9 cellular contexts compared by ENCODE assay signal in the genomic region with DNA sequence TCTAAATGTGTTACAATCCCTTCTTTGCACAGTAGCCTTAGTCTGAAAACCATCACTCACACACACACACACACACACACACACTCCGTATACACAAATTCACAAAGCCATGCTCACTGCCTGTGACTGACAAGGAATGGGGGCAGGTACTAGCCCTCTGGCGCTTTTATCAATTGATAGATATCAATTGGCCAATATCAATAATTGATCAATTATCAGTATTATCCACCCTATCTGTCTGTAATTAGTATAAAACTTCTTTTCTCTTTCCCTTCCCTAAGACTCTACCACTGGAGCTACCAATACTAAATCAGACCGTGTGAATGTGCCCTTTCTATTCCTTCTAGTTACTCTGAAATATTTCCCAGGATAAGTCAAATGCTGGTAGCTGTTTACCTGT. TPM values are rescaled to one million over a fixed set of nuclear protein-coding genes. Genes with fewer than 3 reads are reported as not detected.
DNase-seq lines count a peak whose midpoint lies in the region; ATAC-seq and TF ChIP-seq lines count a peak whose summit lies in the region.
"Had no signal": no experiment of that assay in that cellular context is flagged by ENCODE, and none has a peak within 500 bp of the region (broad histone marks: within the 10 kb centered on the region; RNA-seq: fewer than 3 reads in every experiment).

No MANE protein-coding gene starts in this region.

- no peak for ATAC-seq in stimulated activated naive CD8-positive, alpha-beta T cell treated with anti-CD3 and anti-CD28 coated beads, Interleukin-15, Interleukin-2, amounts not matched to agents 100 U/mL and 50 U/mL, for 24 hours
- ATAC-seq in memory B cell (ENCODE audit: low read depth) = no peak
- ATAC-seq in left colon = no peak

- peaks cover 61% of the 10 kb centered on the region for H3K4me1 Mint-ChIP-seq in stimulated activated naive CD8-positive, alpha-beta T cell treated with anti-CD3 and anti-CD28 coated beads, Interleukin-15, Interleukin-2, amounts not matched to agents 100 ng/mL and 50 ng/mL, for 24 hours (ENCODE audit: low read depth)
- peaks cover 32% of the 10 kb centered on the region for H3K4me1 Mint-ChIP-seq in activated T-helper 2 cell treated with anti-CD3 and anti-CD28 coated beads, Interferon-gamma antibody, Interleukin-2, Interleukin-4, amounts not matched to agents 10 μg/mL and 5 μg/mL and 100 μg/mL, durations not matched to agents 14 hours and 24 hours and 36 hours (ENCODE audit: low read depth)
- H3K4me1 Mint-ChIP-seq in memory B cell (peaks cover 49% of the 10 kb centered on the region), type B pancreatic cell (ENCODE audit: unreplicated experiment) (peaks cover 38% of the 10 kb centered on the region)

- no peaks in the 10 kb centered on the region for H3K9me3 Mint-ChIP-seq in stimulated activated naive CD8-positive, alpha-beta T cell treated with anti-CD3 and anti-CD28 coated beads, Interleukin-15, Interleukin-2, amounts not matched to agents 100 ng/mL and 50 ng/mL, for 24 hours
- H3K9me3 Mint-ChIP-seq in activated T-helper 2 cell treated with anti-CD3 and anti-CD28 coated beads, Interferon-gamma antibody, Interleukin-2, Interleukin-4, amounts not matched to agents 10 μg/mL and 5 μg/mL and 100 μg/mL, durations not matched to agents 14 hours and 24 hours and 36 hours = no peaks in the 10 kb centered on the region
- no peaks in the 10 kb centered on the region for H3K9me3 Mint-ChIP-seq in memory B cell
- no peaks in the 10 kb centered on the region for H3K9me3 Mint-ChIP-seq in type B pancreatic cell

- H3K4me3 Mint-ChIP-seq in stimulated activated naive CD8-positive, alpha-beta T cell treated with anti-CD3 and anti-CD28 coated beads, Interleukin-15, Interleukin-2, amounts not matched to agents 100 ng/mL and 50 ng/mL, for 24 hours = peak overlapping the region; percentile 77
- H3K4me3 Mint-ChIP-seq in activated T-helper 2 cell treated with anti-CD3 and anti-CD28 coated beads, Interferon-gamma antibody, Interleukin-2, Interleukin-4, amounts not matched to agents 10 μg/mL and 5 μg/mL and 100 μg/mL, durations not matched to agents 14 hours and 24 hours and 36 hours (ENCODE audit: low read depth) = peak overlapping the region; percentile 68
- H3K4me3 Mint-ChIP-seq in memory B cell = peak overlapping the region; percentile 74
- H3K4me3 Mint-ChIP-seq in type B pancreatic cell = peak overlapping the region; percentile 87

- peaks cover 11% of the 10 kb centered on the region for H3K27me3 Mint-ChIP-seq in stimulated activated naive CD8-positive, alpha-beta T cell treated with anti-CD3 and anti-CD28 coated beads, Interleukin-15, Interleukin-2, amounts not matched to agents 100 ng/mL and 50 ng/mL, for 24 hours
- H3K27me3 Mint-ChIP-seq in activated T-helper 2 cell treated with anti-CD3 and anti-CD28 coated beads, Interferon-gamma antibody, Interleukin-2, Interleukin-4, amounts not matched to agents 10 μg/mL and 5 μg/mL and 100 μg/mL, durations not matched to agents 14 hours and 24 hours and 36 hours (ENCODE audit: low read depth) = peaks cover 15% of the 10 kb centered on the region
- no peaks in the 10 kb centered on the region for H3K27me3 Mint-ChIP-seq in memory B cell
- H3K27me3 Mint-ChIP-seq in type B pancreatic cell = peaks cover 24% of the 10 kb centered on the region

- TF ChIP-seq CTCF in type B pancreatic cell (conservative IDR thresholded peaks at IDR 0.05) = no peak

- peak overlapping the region; percentile 14 for H3K27ac Mint-ChIP-seq in stimulated activated naive CD8-positive, alpha-beta T cell treated with anti-CD3 and anti-CD28 coated beads, Interleukin-15, Interleukin-2, amounts not matched to agents 100 ng/mL and 50 ng/mL, for 24 hours
- no peak overlapping the region for H3K27ac Mint-ChIP-seq in activated T-helper 2 cell treated with anti-CD3 and anti-CD28 coated beads, Interferon-gamma antibody, Interleukin-2, Interleukin-4, amounts not matched to agents 10 μg/mL and 5 μg/mL and 100 μg/mL, durations not matched to agents 14 hours and 24 hours and 36 hours
- H3K27ac Mint-ChIP-seq in memory B cell = peak overlapping the region; percentile 89
- peak overlapping the region; percentile 77 for H3K27ac Mint-ChIP-seq in type B pancreatic cell

- intact Hi-C loops in activated T-helper 2 cell treated with anti-CD3 and anti-CD28 coated beads, Interferon-gamma antibody, Interleukin-2, Interleukin-4, amounts not matched to agents 10 μg/mL and 5 μg/mL and 100 μg/mL, durations not matched to agents 14 hours and 24 hours and 36 hours (cut with micrococcal nuclease) = loop anchor here (2.0 to 5.0 kb wide), 2 partner anchors 25 to 38 kb away; no protein-coding TSS in a partner anchor
- intact Hi-C loops in left colon (cut with DNase I, micrococcal nuclease) = no loop called here

- H3K36me3 Mint-ChIP-seq in stimulated activated naive CD8-positive, alpha-beta T cell treated with anti-CD3 and anti-CD28 coated beads, Interleukin-15, Interleukin-2, amounts not matched to agents 100 ng/mL and 50 ng/mL, for 24 hours (ENCODE audit: low read depth) = no peaks in the 10 kb centered on the region
- H3K36me3 Mint-ChIP-seq in activated T-helper 2 cell treated with anti-CD3 and anti-CD28 coated beads, Interferon-gamma antibody, Interleukin-2, Interleukin-4, amounts not matched to agents 10 μg/mL and 5 μg/mL and 100 μg/mL, durations not matched to agents 14 hours and 24 hours and 36 hours (ENCODE audit: low read depth) = peaks cover 10% of the 10 kb centered on the region
- H3K36me3 Mint-ChIP-seq in memory B cell (peaks cover 2% of the 10 kb centered on the region), type B pancreatic cell (no peaks in the 10 kb centered on the region)

- DNase-seq in stimulated activated naive CD8-positive, alpha-beta T cell treated with anti-CD3 and anti-CD28 coated beads, Interleukin-15, Interleukin-2, amounts not matched to agents 100 U/mL and 50 U/mL, for 24 hours = no peak
- no peak for DNase-seq in activated T-helper 2 cell treated with anti-CD3 and anti-CD28 coated beads, Interferon-gamma antibody, Interleukin-2, Interleukin-4, amounts not matched to agents 10 μg/mL and 5 μg/mL and 100 μg/mL, durations not matched to agents 14 hours and 24 hours and 36 hours (ENCODE audit: low spot score)
- DNase-seq in memory B cell (ENCODE audit: low spot score in 2 of 2) (no peak), type B pancreatic cell (ENCODE audit: extremely low spot score, unreplicated experiment) (no peak), hippocampal formation (lab: John Stamatoyannopoulos, UW) (no peak), left colon (no peak), hypothalamus (lab: John Stamatoyannopoulos, UW) (no peak)
- DNase-seq: NCI-H1105 treated with DMSO at 0.1 percent for 48 hours had no signal

RNA-seq across cellular contexts. Expression of a gene that starts 2.1 kb away (rescaled TPM):
- 32.0 and 32.8 TPM in 2 replicates for total RNA-seq in activated T-helper 2 cell treated with anti-CD3 and anti-CD28 coated beads, Interferon-gamma antibody, Interleukin-2, Interleukin-4, amounts not matched to agents 10 μg/mL and 5 μg/mL and 100 μg/mL, durations not matched to agents 14 hours and 24 hours and 36 hours
- total RNA-seq in type B pancreatic cell (ENCODE audit: low replicate concordance) (17.3 and 19.8 TPM in 2 replicates), left colon (10 to 100 TPM; 31.7 to 37.6 TPM)

RNA-seq across cellular contexts. Expression of a gene that starts 8.3 kb away (rescaled TPM):
- 0.05 TPM in 1 of 2 replicates, not detected in the other for total RNA-seq in activated T-helper 2 cell treated with anti-CD3 and anti-CD28 coated beads, Interferon-gamma antibody, Interleukin-2, Interleukin-4, amounts not matched to agents 10 μg/mL and 5 μg/mL and 100 μg/mL, durations not matched to agents 14 hours and 24 hours and 36 hours
- total RNA-seq in type B pancreatic cell (ENCODE audit: low replicate concordance) (not detected in 2 replicates), left colon (not detected)

RNA-seq across cellular contexts. Expression of a gene that starts 38.3 kb away (rescaled TPM):
- 244 and 245 TPM in 2 replicates for total RNA-seq in activated T-helper 2 cell treated with anti-CD3 and anti-CD28 coated beads, Interferon-gamma antibody, Interleukin-2, Interleukin-4, amounts not matched to agents 10 μg/mL and 5 μg/mL and 100 μg/mL, durations not matched to agents 14 hours and 24 hours and 36 hours
- 107 and 116 TPM in 2 replicates for total RNA-seq in type B pancreatic cell (ENCODE audit: low replicate concordance)
- 10 to 100 TPM; 65.4 to 79.5 TPM for total RNA-seq in left colon
